ENCODE assay signal across 9 cellular contexts in the genomic region with DNA sequence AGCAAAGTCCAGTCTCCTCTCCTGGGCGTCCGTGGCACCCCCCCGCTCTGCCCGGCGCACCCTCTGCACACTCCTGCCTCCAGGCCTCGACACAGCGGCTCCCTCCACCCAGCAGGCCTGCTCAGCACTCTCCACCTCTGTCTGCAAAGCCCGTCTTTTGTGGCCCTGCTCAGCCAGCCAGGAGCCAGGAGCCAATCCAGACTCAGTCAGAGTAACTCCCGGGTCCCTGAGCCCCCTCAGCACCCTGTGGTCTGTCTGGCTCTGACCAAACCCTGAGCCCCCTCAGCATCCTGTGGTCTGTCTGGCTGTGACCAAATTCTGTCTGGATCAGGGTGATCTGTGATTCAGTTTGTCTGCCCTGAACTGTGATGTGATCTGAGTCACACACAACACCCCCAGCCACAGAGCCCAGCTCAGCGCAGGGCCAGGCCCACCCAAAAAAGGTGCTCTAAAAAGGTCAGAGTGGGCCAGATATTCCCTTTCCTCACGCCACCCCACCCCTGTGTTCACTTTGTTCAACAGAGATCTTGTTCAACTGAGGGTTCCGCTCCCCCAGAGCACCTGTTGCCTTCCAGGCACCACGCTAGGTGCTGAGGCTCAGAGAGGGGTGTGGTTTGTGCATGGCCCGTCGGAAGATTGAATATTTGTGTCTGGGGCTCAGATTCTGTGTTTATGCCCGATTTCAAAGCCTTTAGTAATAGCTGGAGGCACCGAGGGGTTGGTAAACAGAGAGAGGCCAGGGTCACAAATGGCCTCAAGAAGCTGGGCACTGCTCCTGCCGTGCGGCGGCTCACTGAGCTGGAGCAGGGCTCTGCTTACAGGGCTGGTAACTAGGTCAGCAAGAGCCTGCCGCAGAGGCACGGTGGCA. TPM values are rescaled to one million over a fixed set of nuclear protein-coding genes. Genes with fewer than 3 reads are reported as not detected.
DNase-seq lines count a peak whose midpoint lies in the region; ATAC-seq, FAIRE-seq and TF ChIP-seq lines count a peak whose summit lies in the region.
"Had no signal": no experiment of that assay in that cellular context is flagged by ENCODE, and none has a peak within 500 bp of the region (broad histone marks: within the 10 kb centered on the region; RNA-seq: fewer than 3 reads in every experiment).

No MANE protein-coding gene starts in this region.

- TF ChIP-seq CTCF in choroid plexus epithelial cell (conservative IDR thresholded peaks at IDR 0.05; ENCODE audit: low read depth, low read length), result no peak
- no peak for TF ChIP-seq CTCF in prostate gland (IDR thresholded peaks at IDR 0.05)

- no peak overlapping the region for H3K4me3 Mint-ChIP-seq in activated CD4-positive, alpha-beta T cell treated with anti-CD3 and anti-CD28 coated beads, Interleukin-2, amount 10 ng/mL, durations not matched to agents 24 days and 14 days

- intact Hi-C loops in activated CD4-positive, alpha-beta T cell treated with anti-CD3 and anti-CD28 coated beads, Interleukin-2, amount 10 ng/mL, durations not matched to agents 24 days and 14 days (cut with micrococcal nuclease), result no loop called here
- intact Hi-C loops in prostate gland (cut with DNase I), result no loop called here

- H3K36me3 Mint-ChIP-seq in activated CD4-positive, alpha-beta T cell treated with anti-CD3 and anti-CD28 coated beads, Interleukin-2, amount 10 ng/mL, durations not matched to agents 24 days and 14 days (ENCODE audit: low read depth), result no peaks in the 10 kb centered on the region

- peak; percentile 75 for DNase-seq in H54 (ENCODE audit: insufficient read length, low spot score)
- DNase-seq in activated CD4-positive, alpha-beta T cell treated with anti-CD3 and anti-CD28 coated beads, Interleukin-2, amount 10 ng/mL, durations not matched to agents 24 days and 14 days, result peak; percentile 68
- peak; percentile 56 for DNase-seq in choroid plexus epithelial cell (ENCODE audit: low read depth)
- DNase-seq in small intestine, result peak; percentile 36
- no peak for DNase-seq in prostate gland (ENCODE audit: low spot score)
- DNase-seq in NCI-H2196 (lab: John Stamatoyannopoulos, UW; ENCODE audit: unreplicated experiment), result no peak

- TF ChIP-seq POLR2A in H54 (IDR thresholded peaks at IDR 0.05; ENCODE audit: low read depth, low read length), result no peak
- TF ChIP-seq POLR2A in prostate gland (IDR thresholded peaks at IDR 0.05), result no peak

- no peaks in the 10 kb centered on the region for H3K27me3 Mint-ChIP-seq in activated CD4-positive, alpha-beta T cell treated with anti-CD3 and anti-CD28 coated beads, Interleukin-2, amount 10 ng/mL, durations not matched to agents 24 days and 14 days

- ATAC-seq in GM21576 (IDR thresholded peaks at IDR 0.05; ENCODE audit: unreplicated experiment), result no peak
- ATAC-seq in HG02759 (IDR thresholded peaks at IDR 0.05; ENCODE audit: unreplicated experiment), result no peak

- H3K9me3 ChIP-seq in small intestine (ENCODE audit: control insufficient read depth, low read depth) (no peaks in the 10 kb centered on the region), prostate gland (no peaks in the 10 kb centered on the region)
- H3K9me3 ChIP-seq: neutrophil had no signal

- peak overlapping the region; percentile 43 for H3K27ac Mint-ChIP-seq in activated CD4-positive, alpha-beta T cell treated with anti-CD3 and anti-CD28 coated beads, Interleukin-2, amount 10 ng/mL, durations not matched to agents 24 days and 14 days

- no peaks in the 10 kb centered on the region for H3K4me1 ChIP-seq in small intestine (ENCODE audit: control insufficient read depth in 2 of 2, insufficient read depth in 1 of 2, low read depth in 1 of 2, low read length in 1 of 2)
- H3K4me1 ChIP-seq in prostate gland (replicated peaks), result no peaks in the 10 kb centered on the region

- WGBS in small intestine, 3 donors, result 45 to 57% (median 48%) methylated on average over 17 to 22 of the region's 22 CpGs
- 74% methylated on average over 22 of the region's 22 CpGs for whole genome bisulfite sequencing in prostate gland

- H3K36me3 ChIP-seq in small intestine (ENCODE audit: control insufficient read depth in 2 of 2, insufficient read depth in 2 of 2, low read length in 2 of 2) (no peaks in the 10 kb centered on the region), prostate gland (no peaks in the 10 kb centered on the region)
- H3K36me3 ChIP-seq: neutrophil had no signal

- peaks cover 39% of the 10 kb centered on the region for H3K4me1 Mint-ChIP-seq in activated CD4-positive, alpha-beta T cell treated with anti-CD3 and anti-CD28 coated beads, Interleukin-2, amount 10 ng/mL, durations not matched to agents 24 days and 14 days

- H3K27me3 ChIP-seq in small intestine (ENCODE audit: control insufficient read depth in 2 of 2, insufficient read depth in 2 of 2, low read length in 2 of 2) (no peaks in the 10 kb centered on the region), prostate gland (replicated peaks; ENCODE audit: insufficient read depth) (no peaks in the 10 kb centered on the region)
- H3K27me3 ChIP-seq: neutrophil had no signal

- H3K4me3 ChIP-seq in choroid plexus epithelial cell (ENCODE audit: low read depth, low read length) (no peak overlapping the region), small intestine (ENCODE audit: low read depth in 1 of 2, low read length in 2 of 2) (no peak overlapping the region), prostate gland (no peak overlapping the region)

- peak overlapping the region; percentile 41 to 56 for H3K27ac ChIP-seq in small intestine (ENCODE audit: low read depth in 1 of 2, low read length in 1 of 2)
- H3K27ac ChIP-seq in prostate gland, result no peak overlapping the region
- H3K27ac ChIP-seq: neutrophil had no signal

- FAIRE-seq in H54 (lab: Jason Lieb, UNC) (no peak), small intestine (lab: Jason Lieb, UNC) (no peak)

- no peaks in the 10 kb centered on the region for H3K9me3 Mint-ChIP-seq in activated CD4-positive, alpha-beta T cell treated with anti-CD3 and anti-CD28 coated beads, Interleukin-2, amount 10 ng/mL, durations not matched to agents 24 days and 14 days

RNA-seq across cellular contexts. Expression of a gene that starts 5.9 kb away (rescaled TPM):
- 31.1 and 33.9 TPM in 2 replicates for total RNA-seq in activated CD4-positive, alpha-beta T cell treated with anti-CD3 and anti-CD28 coated beads, Interleukin-2, amount 10 ng/mL, durations not matched to agents 24 days and 14 days
- polyA plus RNA-seq in small intestine, result 10 to 100 TPM; 39.4 to 57.8 (median 45.0) TPM
- total RNA-seq in prostate gland, result 10 to 100 TPM; 16.2 to 27.6 TPM

RNA-seq across cellular contexts. Expression of a gene that starts 50.9 kb away (rescaled TPM):
- total RNA-seq in activated CD4-positive, alpha-beta T cell treated with anti-CD3 and anti-CD28 coated beads, Interleukin-2, amount 10 ng/mL, durations not matched to agents 24 days and 14 days, result 45.9 and 52.1 TPM in 2 replicates
- polyA plus RNA-seq in small intestine, result 10 to 100 TPM; 14.9 to 26.4 (median 15.9) TPM
- total RNA-seq in prostate gland, result 100 to 1,000 TPM in 1 of 2 donors, 10 to 100 TPM in 1; 14.8 to 370 TPM

Comparison
In these comparisons a context has a peak if more than half of its experiments do, and no peak if none do; other contexts are left out.
1. DNase-seq: peak in H54 (single experiment), activated CD4-positive, alpha-beta T cell treated with anti-CD3 and anti-CD28 coated beads, Interleukin-2, amount 10 ng/mL, durations not matched to agents 24 days and 14 days (single experiment), choroid plexus epithelial cell (single experiment) and small intestine (single experiment); none in prostate gland (single experiment) and NCI-H2196 (single experiment).
2. H3K27ac ChIP-seq: peak in small intestine (2 of 2); none in prostate gland (0 of 2).